ENCODE assay signal across 25 cellular contexts in genomic region chr14:90576981-90577660, GRCh38.
DNase-seq lines count a peak whose midpoint lies in the region; ATAC-seq and TF ChIP-seq lines count a peak whose summit lies in the region.
"Had no signal": no experiment of that assay in that cellular context is flagged by ENCODE, and none has a peak within 500 bp of the region (broad histone marks: within the 10 kb centered on the region; RNA-seq: fewer than 3 reads in every experiment).

No MANE protein-coding gene starts in this region.

- H2BK5ac ChIP-seq in IMR-90 (ENCODE audit: low read depth, low read length, poor library complexity, severe bottlenecking) = no peak overlapping the region

- H3K56ac ChIP-seq in IMR-90 (ENCODE audit: extremely low read depth, insufficient read depth, low read length) = no peak overlapping the region

- in situ Hi-C loops in IMR-90 (cut with MboI; ENCODE audit: low sequenced_read_pairs) = no loop called here

- H3K4me2 ChIP-seq in IMR-90 (ENCODE audit: low read depth, low read length) = no peak overlapping the region

- H4K8ac ChIP-seq in IMR-90 (ENCODE audit: low read depth in 2 of 2, low read length in 2 of 2) = no peak overlapping the region

- H3K4me1 ChIP-seq in IMR-90 (ENCODE audit: control insufficient read depth, insufficient read depth, low read length) = peaks cover 7% of the 10 kb centered on the region; the same call in 1 of the 2 replicates
- peaks cover 0 to 21% (median 9%) of the 10 kb centered on the region in 6 donors for H3K4me1 ChIP-seq in spleen

- no peak overlapping the region for H4K5ac ChIP-seq in IMR-90 (ENCODE audit: low read depth, low read length)

- H3K9me3 ChIP-seq in IMR-90 (ENCODE audit: control insufficient read depth, insufficient read depth, low read length) (no peaks in the 10 kb centered on the region), spleen (no peaks in the 10 kb centered on the region)
- H3K9me3 ChIP-seq: thoracic aorta had no signal

- no peaks in the 10 kb centered on the region for H3K27me3 Mint-ChIP-seq in chondrocyte (ENCODE audit: low read depth)
- no peaks in the 10 kb centered on the region for H3K27me3 Mint-ChIP-seq in activated T-cell treated with anti-CD3 and anti-CD28 coated beads, Interleukin-2, amount 50 U/mL, for 72 hours (ENCODE audit: low read depth)
- H3K27me3 Mint-ChIP-seq: activated T-cell treated with anti-CD3 and anti-CD28 coated beads, Interleukin-2, amount 50 U/mL, for 24 hours; CD4-positive, alpha-beta T cell; dendritic cell treated with granulocyte-macrophage colony-stimulating factor and Interleukin-4, amounts not matched to agents 40 ng/mL and 50 ng/mL, for 4 days; naive B cell had no signal

- H2AK5ac ChIP-seq in IMR-90 (ENCODE audit: low read depth, low read length) = no peak overlapping the region

- no peaks in the 10 kb centered on the region for H4K20me1 ChIP-seq in IMR-90 (ENCODE audit: insufficient read depth, low read length)

- no peak overlapping the region for H3K4me3 Mint-ChIP-seq in chondrocyte (ENCODE audit: unreplicated experiment)
- no peak overlapping the region for H3K4me3 Mint-ChIP-seq in activated T-cell treated with anti-CD3 and anti-CD28 coated beads, Interleukin-2, amount 50 U/mL, for 72 hours
- H3K4me3 Mint-ChIP-seq: activated CD8-positive, alpha-beta T cell treated with anti-CD3 and anti-CD28 coated beads, Interleukin-2, amount 10 ng/mL, durations not matched to agents 7 days and 5 days; activated T-cell treated with anti-CD3 and anti-CD28 coated beads, Interleukin-2, amount 50 U/mL, for 24 hours; CD4-positive, alpha-beta T cell; dendritic cell treated with granulocyte-macrophage colony-stimulating factor and Interleukin-4, amounts not matched to agents 40 ng/mL and 50 ng/mL, for 4 days; naive B cell; stimulated activated effector memory CD8-positive, alpha-beta T cell treated with anti-CD3 and anti-CD28 coated beads, Interleukin-12 subunit alpha, Interleukin-12 subunit beta, amount 100 ng/mL, for 72 hours had no signal

- no peak for TF ChIP-seq RAD21 in IMR-90 (IDR thresholded peaks at IDR 0.05; ENCODE audit: low read length)

- H4K91ac ChIP-seq in IMR-90 (ENCODE audit: insufficient read depth, low read depth, low read length) = no peak overlapping the region

- no peak overlapping the region for H2AFZ ChIP-seq in IMR-90 (replicated peaks; ENCODE audit: low read length, poor library complexity)

- H2BK20ac ChIP-seq in IMR-90 (ENCODE audit: low read depth, low read length) = no peak overlapping the region

- intact Hi-C loops in IMR-90 (cut with micrococcal nuclease) = no loop called here
- intact Hi-C loops in spleen (cut with DNase I; ENCODE audit: low total_unique reads) = no loop called here

- POLR2A ChIA-PET in IMR-90 (lab: Charles Lee; ENCODE audit: unreplicated experiment) = no interaction called here

- no peaks in the 10 kb centered on the region for H3K4me1 Mint-ChIP-seq in chondrocyte (ENCODE audit: low read depth)
- H3K4me1 Mint-ChIP-seq in activated T-cell treated with anti-CD3 and anti-CD28 coated beads, Interleukin-2, amount 50 U/mL, for 72 hours (ENCODE audit: low read depth) = no peaks in the 10 kb centered on the region
- H3K4me1 Mint-ChIP-seq: naive B cell; stimulated activated effector memory CD8-positive, alpha-beta T cell treated with anti-CD3 and anti-CD28 coated beads, Interleukin-12 subunit alpha, Interleukin-12 subunit beta, amount 100 ng/mL, for 72 hours had no signal

- dilution Hi-C loops in IMR-90 (cut with HindIII; ENCODE audit: low sequenced_read_pairs, unreplicated experiment) = no loop called here

- no peak for TF ChIP-seq CTCF in IMR-90 (conservative IDR thresholded peaks at IDR 0.05; ENCODE audit: low read depth, low read length)
- no peak for TF ChIP-seq CTCF in chondrocyte (IDR thresholded peaks at IDR 0.05)
- TF ChIP-seq CTCF in spleen (IDR thresholded peaks at IDR 0.05 in 8 of 11, conservative IDR thresholded peaks at IDR 0.05 in 3 of 11) = no peak
- TF ChIP-seq CTCF in omental fat pad (IDR thresholded peaks at IDR 0.05) = no peak

- H3K36me3 Mint-ChIP-seq in chondrocyte (ENCODE audit: low read depth) = peaks cover 1% of the 10 kb centered on the region
- no peaks in the 10 kb centered on the region for H3K36me3 Mint-ChIP-seq in activated T-cell treated with anti-CD3 and anti-CD28 coated beads, Interleukin-2, amount 50 U/mL, for 72 hours (ENCODE audit: insufficient read depth in 2 of 2)
- H3K36me3 Mint-ChIP-seq: naive B cell; stimulated activated effector memory CD8-positive, alpha-beta T cell treated with anti-CD3 and anti-CD28 coated beads, Interleukin-12 subunit alpha, Interleukin-12 subunit beta, amount 100 ng/mL, for 72 hours had no signal

- H3K9me1 ChIP-seq in IMR-90 (ENCODE audit: insufficient read depth, low read length) = no peaks in the 10 kb centered on the region; the same call in 1 of the 2 replicates

- no peak overlapping the region for H3K9ac ChIP-seq in IMR-90 (ENCODE audit: low read depth, low read length)

- no peak overlapping the region for H3K23ac ChIP-seq in IMR-90 (ENCODE audit: low read depth, low read length)

- 86% methylated on average over 6 of the region's 21 CpGs; no CpG with 5 or more reads in 1 of the 2 experiments for WGBS in IMR-90 (ENCODE audit: extremely low coverage in 2 of 2, insufficient read length in 1 of 2), 2 experiments
- 86 to 95% (median 92%) methylated on average over 19 to 21 of the region's 21 CpGs for WGBS in spleen, 5 donors

- H2BK120ac ChIP-seq in IMR-90 (ENCODE audit: low read depth, low read length) = no peak overlapping the region

- H3K27me3 ChIP-seq in IMR-90 (ENCODE audit: control insufficient read depth, insufficient read depth, low read length) = no peaks in the 10 kb centered on the region
- H3K27me3 ChIP-seq in spleen (replicated peaks in 1 of 7) = no peaks in the 10 kb centered on the region

- H3K27ac Mint-ChIP-seq in chondrocyte (ENCODE audit: unreplicated experiment) = no peak overlapping the region
- H3K27ac Mint-ChIP-seq in activated T-cell treated with anti-CD3 and anti-CD28 coated beads, Interleukin-2, amount 50 U/mL, for 72 hours = no peak overlapping the region
- H3K27ac Mint-ChIP-seq: activated CD8-positive, alpha-beta T cell treated with anti-CD3 and anti-CD28 coated beads, Interleukin-2, amount 10 ng/mL, durations not matched to agents 7 days and 5 days; activated T-cell treated with anti-CD3 and anti-CD28 coated beads, Interleukin-2, amount 50 U/mL, for 24 hours; CD4-positive, alpha-beta T cell; dendritic cell treated with granulocyte-macrophage colony-stimulating factor and Interleukin-4, amounts not matched to agents 40 ng/mL and 50 ng/mL, for 4 days had no signal

- H2AK9ac ChIP-seq in IMR-90 (replicated peaks; ENCODE audit: low read depth, low read length, poor library complexity) = no peak overlapping the region

- peak overlapping the region; percentile 5; the same call in 1 of the 2 replicates for H3K27ac ChIP-seq in IMR-90 (ENCODE audit: insufficient read depth, low read length)
- H3K27ac ChIP-seq in spleen = no peak overlapping the region
- H3K27ac ChIP-seq: thoracic aorta had no signal

- no peak overlapping the region for H3K4me3 ChIP-seq in IMR-90 (ENCODE audit: insufficient read depth, low read depth, low read length)
- no peak overlapping the region for H3K4me3 ChIP-seq in spleen
- H3K4me3 ChIP-seq: thoracic aorta had no signal

- no peaks in the 10 kb centered on the region; a peak in 2 of 4 replicates for H3K79me1 ChIP-seq in IMR-90 (ENCODE audit: low read depth in 1 of 2, low read length in 2 of 2)

- H3K4ac ChIP-seq in IMR-90 (ENCODE audit: low read depth, low read length) = no peak overlapping the region

- H3K14ac ChIP-seq in IMR-90 (replicated peaks; ENCODE audit: low read depth, low read length) = no peak overlapping the region

- DNase-seq in IMR-90 (no peak), chondrocyte (ENCODE audit: low spot score) (peak; percentile 79), medulla oblongata (ENCODE audit: extremely low spot score) (peak; percentile 30), spleen (peak; percentile 64), OCI-M1 (lab: John Stamatoyannopoulos, UW) (no peak), omental fat pad (ENCODE audit: low spot score) (no peak)
- DNase-seq in activated T-cell treated with anti-CD3 and anti-CD28 coated beads, Interleukin-2, amount 50 U/mL, for 72 hours = no peak
- DNase-seq: activated CD4-positive, CD25-positive, alpha-beta regulatory T cell; activated naive CD4-positive, alpha-beta T cell treated with Interleukin-2 at 50 U/mL for 16 hours; activated T-cell treated with anti-CD3 and anti-CD28 coated beads, Interleukin-2, amount 50 U/mL, for 24 hours; amniotic stem cell; CD4-positive, alpha-beta T cell; GF-D8; mammary epithelial cell; naive B cell; NCI-H1436; NCI-H2171 treated with DMSO at 0.1 percent for 48 hours; NCI-H526 treated with DMSO at 0.1 percent for 48 hours; RPMI8226; stimulated activated CD4-positive, alpha-beta T cell treated with anti-CD3 and anti-CD28 coated beads, Interleukin-1b, Interleukin-23, amount 100 ng/mL, for 48 hours; T1000 had no signal

- peaks cover 5% of the 10 kb centered on the region; the same call in 1 of the 2 replicates for H3K36me3 ChIP-seq in IMR-90 (ENCODE audit: control insufficient read depth, insufficient read depth, low read length)
- peaks cover 0 to 69% (median 11%) of the 10 kb centered on the region in 6 donors for H3K36me3 ChIP-seq in spleen
- H3K36me3 ChIP-seq: thoracic aorta had no signal

- no peak for ATAC-seq in IMR-90 (ENCODE audit: low read depth)
- no peak for ATAC-seq in activated T-cell treated with anti-CD3 and anti-CD28 coated beads, Interleukin-2, amount 50 U/mL, for 72 hours (replicated peaks in 1 of 2)
- ATAC-seq in omental fat pad (ENCODE audit: low FRiP score) = no peak
- ATAC-seq: activated CD8-positive, alpha-beta T cell treated with anti-CD3 and anti-CD28 coated beads, Interleukin-2, amount 10 ng/mL, durations not matched to agents 7 days and 5 days had no signal

- no TSS peak for BruUV-seq in IMR-90 (replicated peaks; lab: Mats Ljungman, UMichigan)

- H3K9me3 Mint-ChIP-seq in chondrocyte (ENCODE audit: low read depth) = no peaks in the 10 kb centered on the region
- no peaks in the 10 kb centered on the region for H3K9me3 Mint-ChIP-seq in activated T-cell treated with anti-CD3 and anti-CD28 coated beads, Interleukin-2, amount 50 U/mL, for 72 hours
- H3K9me3 Mint-ChIP-seq: activated T-cell treated with anti-CD3 and anti-CD28 coated beads, Interleukin-2, amount 50 U/mL, for 24 hours; CD4-positive, alpha-beta T cell; dendritic cell treated with granulocyte-macrophage colony-stimulating factor and Interleukin-4, amounts not matched to agents 40 ng/mL and 50 ng/mL, for 4 days; naive B cell; stimulated activated effector memory CD8-positive, alpha-beta T cell treated with anti-CD3 and anti-CD28 coated beads, Interleukin-12 subunit alpha, Interleukin-12 subunit beta, amount 100 ng/mL, for 72 hours had no signal

- H3K18ac ChIP-seq in IMR-90 (ENCODE audit: low read depth, low read length) = no peak overlapping the region

- no peak for TF ChIP-seq POLR2A in IMR-90 (IDR thresholded peaks at IDR 0.05; ENCODE audit: low read depth, low read length)
- no peak for TF ChIP-seq POLR2A in spleen (IDR thresholded peaks at IDR 0.05)

- H2BK15ac ChIP-seq in IMR-90 (ENCODE audit: low read depth, low read length) = no peak overlapping the region

- CTCF ChIA-PET in IMR-90 (lab: Yijun Ruan, JAX) = no interaction called here

TF ChIP-seq in IMR-90, 13 proteins besides CTCF, POLR2A, EP300 and RAD21 (continues in another document):
- no peak for TF ChIP-seq CEBPB (IDR thresholded peaks at IDR 0.05; ENCODE audit: low read depth, low read length)
- TF ChIP-seq SMC3 (IDR thresholded peaks at IDR 0.05; ENCODE audit: low read depth, low read length) = no peak

Comparison
In these comparisons a context has a peak if more than half of its experiments do, and no peak if none do; other contexts are left out.
1. DNase-seq: peak in chondrocyte (single experiment), medulla oblongata (single experiment) and spleen (single experiment); none in IMR-90 (single experiment), OCI-M1 (single experiment), activated T-cell treated with anti-CD3 and anti-CD28 coated beads, Interleukin-2, amount 50 U/mL, for 72 hours (0 of 2) and omental fat pad (single experiment).